In genomic region chr7:102473271-102473991, GRCh38 we compare ENCODE assay signal across 15 cellular contexts. TPM values are rescaled to one million over a fixed set of nuclear protein-coding genes. Genes with fewer than 3 reads are reported as not detected.
DNase-seq lines count a peak whose midpoint lies in the region; ATAC-seq and TF ChIP-seq lines count a peak whose summit lies in the region.
"Had no signal": no experiment of that assay in that cellular context is flagged by ENCODE, and none has a peak within 500 bp of the region (broad histone marks: within the 10 kb centered on the region; RNA-seq: fewer than 3 reads in every experiment).

No MANE protein-coding gene starts in this region.

- no peaks in the 10 kb centered on the region for H3K4me1 ChIP-seq in aorta (ENCODE audit: control insufficient read depth in 1 of 2, insufficient read depth in 2 of 2, low read length in 2 of 2)
- H3K4me1 ChIP-seq: colonic mucosa had no signal

- H3K9me3 ChIP-seq in aorta (ENCODE audit: control insufficient read depth, low read length): no peaks in the 10 kb centered on the region
- H3K9me3 ChIP-seq: colonic mucosa had no signal

- H3K27ac ChIP-seq in dorsolateral prefrontal cortex (peak overlapping the region in 44 of 59 donors; percentile 1 to 82 (median 61)), aorta (ENCODE audit: low read depth in 1 of 2, low read length in 2 of 2) (no peak overlapping the region)
- H3K27ac ChIP-seq: colonic mucosa had no signal

- peak; percentile 3 for DNase-seq in stimulated activated CD4-positive, alpha-beta T cell treated with anti-CD3 and anti-CD28 coated beads, Interleukin-4, amount 100 ng/mL, for 24 hours
- DNase-seq in stimulated activated CD4-positive, alpha-beta T cell treated with anti-CD3 and anti-CD28 coated beads, Interleukin-2, amount 100 ng/mL, for 48 hours: no peak
- peak in 5 of 10 donors; percentile 3 to 45 (median 34) for DNase-seq in dorsolateral prefrontal cortex
- peak; percentile 62 for DNase-seq in myocyte (ENCODE audit: low read depth)
- peak; percentile 43 to 73 for DNase-seq in aorta
- no peak for DNase-seq in NCI-H69 (lab: John Stamatoyannopoulos, UW)
- DNase-seq in ecto neural progenitor cell (ENCODE audit: low spot score): no peak
- DNase-seq: activated B cell treated with CpG ODN at 0.5 μM for 24 hours, amniotic stem cell, colonic mucosa, DMS153, NCI-H1694, retina had no signal

- no peak for ATAC-seq in aorta (ENCODE audit: low FRiP score)
- no peak for ATAC-seq in HG03432 (IDR thresholded peaks at IDR 0.05; ENCODE audit: unreplicated experiment)
- ATAC-seq: stimulated activated effector memory CD8-positive, alpha-beta T cell treated with anti-CD3 and anti-CD28 coated beads, Interleukin-12 subunit alpha, Interleukin-12 subunit beta, amount 100 ng/mL, for 72 hours had no signal

- no peaks in the 10 kb centered on the region for H3K36me3 ChIP-seq in aorta (ENCODE audit: control insufficient read depth in 1 of 2, insufficient read depth in 2 of 2, low read length in 1 of 2)

- WGBS in aorta, 2 donors: 77 to 79% methylated on average over 22 to 23 of the region's 23 CpGs

- no peaks in the 10 kb centered on the region for H3K27me3 ChIP-seq in dorsolateral prefrontal cortex
- no peaks in the 10 kb centered on the region for H3K27me3 ChIP-seq in aorta (ENCODE audit: control insufficient read depth in 1 of 2, insufficient read depth in 2 of 2, low read length in 1 of 2)
- H3K27me3 ChIP-seq: colonic mucosa had no signal

- H3K4me3 ChIP-seq in dorsolateral prefrontal cortex (peak overlapping the region in 1 of 59 donors; percentile 13), aorta (ENCODE audit: low read length in 2 of 2) (no peak overlapping the region)
- H3K4me3 ChIP-seq: colonic mucosa had no signal

- TF ChIP-seq CTCF in dorsolateral prefrontal cortex (IDR thresholded peaks at IDR 0.05 in 54 of 56, conservative IDR thresholded peaks at IDR 0.05 in 2 of 56; ENCODE audit: low read depth in 1 of 56, partially characterized antibody in 56 of 56): no peak

- intact Hi-C loops in dorsolateral prefrontal cortex (cut with DNase I) (no loop called here), aorta (cut with DNase I) (no loop called here)

RNA-seq across cellular contexts. Expression of gene POLR2J, which starts 5.3 kb away (rescaled TPM):
- total RNA-seq in dorsolateral prefrontal cortex: 10 to 100 TPM; 24.6 to 54.2 (median 35.4) TPM
- 33.1 and 58.9 TPM in 2 replicates for total RNA-seq in myocyte
- polyA plus RNA-seq in myocyte (2012): 193 TPM
- total RNA-seq in aorta: 10 to 100 TPM; 29.6 to 35.9 TPM
- polyA plus RNA-seq in aorta: 10 to 100 TPM; 90.0 to 92.9 TPM

RNA-seq across cellular contexts. Expression of gene LRWD1, which starts 8.6 kb away (rescaled TPM):
- total RNA-seq in dorsolateral prefrontal cortex (10 to 100 TPM; 14.1 to 36.1 (median 21.8) TPM), myocyte (41.3 and 52.0 TPM in 2 replicates), aorta (1 to 10 TPM; 8.6 to 9.4 TPM)
- polyA plus RNA-seq in myocyte (2012): 25.9 TPM
- 10 to 100 TPM; 13.4 to 16.5 TPM for polyA plus RNA-seq in aorta

RNA-seq across cellular contexts. Expression of gene ALKBH4, which starts 8.8 kb away (rescaled TPM):
- total RNA-seq in dorsolateral prefrontal cortex (10 to 100 TPM; 10.9 to 25.9 (median 16.9) TPM), myocyte (17.5 and 28.7 TPM in 2 replicates), aorta (1 to 10 TPM; 6.1 to 8.7 TPM)
- 13.2 TPM for polyA plus RNA-seq in myocyte (2012)
- polyA plus RNA-seq in aorta: 10 to 100 TPM in 1 of 2 donors, 1 to 10 TPM in 1; 9.1 to 10.2 TPM

RNA-seq across cellular contexts. Expression of gene ORAI2, which starts 40.1 kb away (rescaled TPM):
- 10 to 100 TPM; 18.2 to 90.7 (median 42.4) TPM for total RNA-seq in dorsolateral prefrontal cortex
- total RNA-seq in myocyte: 33.5 and 55.6 TPM in 2 replicates
- 63.7 TPM for polyA plus RNA-seq in myocyte (2012)
- 10 to 100 TPM; 17.8 to 25.5 TPM for total RNA-seq in aorta
- 1 to 10 TPM; 3.1 to 7.4 TPM for polyA plus RNA-seq in aorta

RNA-seq across cellular contexts. Expression of gene RASA4B, which starts 44.1 kb away (rescaled TPM):
- total RNA-seq in dorsolateral prefrontal cortex (10 to 100 TPM; 10.1 to 61.2 (median 26.8) TPM), myocyte (17.4 and 19.8 TPM in 2 replicates), aorta (10 to 100 TPM; 44.1 to 81.9 TPM)
- polyA plus RNA-seq in myocyte (2012): 18.7 TPM
- 10 to 100 TPM; 14.4 to 50.9 TPM for polyA plus RNA-seq in aorta

Comparison
In these comparisons a context has a peak if more than half of its experiments do, and no peak if none do; other contexts are left out.
1. DNase-seq: peak in stimulated activated CD4-positive, alpha-beta T cell treated with anti-CD3 and anti-CD28 coated beads, Interleukin-4, amount 100 ng/mL, for 24 hours (single experiment), myocyte (single experiment) and aorta (2 of 2); none in stimulated activated CD4-positive, alpha-beta T cell treated with anti-CD3 and anti-CD28 coated beads, Interleukin-2, amount 100 ng/mL, for 48 hours (0 of 2), NCI-H69 (single experiment) and ecto neural progenitor cell (single experiment).
2. H3K27ac ChIP-seq: peak in dorsolateral prefrontal cortex (44 of 59); none in aorta (0 of 2).